ENCODE assay signal across 8 cellular contexts in genomic region chr15:75597667-75598341, GRCh38. TPM values are rescaled to one million over a fixed set of nuclear protein-coding genes. Genes with fewer than 3 reads are reported as not detected.
DNase-seq lines count a peak whose midpoint lies in the region; ATAC-seq and TF ChIP-seq lines count a peak whose summit lies in the region.

No MANE protein-coding gene starts in this region.

- no peak overlapping the region for H3K27ac Mint-ChIP-seq in WTC11

- TF ChIP-seq POLR2A in upper lobe of left lung (IDR thresholded peaks at IDR 0.05): no peak

- H3K27me3 ChIP-seq in left ventricle myocardium inferior (ENCODE audit: low read depth) (no peaks in the 10 kb centered on the region), right atrium auricular region (no peaks in the 10 kb centered on the region), upper lobe of left lung (no peaks in the 10 kb centered on the region)

- intact Hi-C loops in left ventricle myocardium inferior (cut with micrococcal nuclease): no loop called here

- H3K4me3 ChIP-seq in left ventricle myocardium inferior (no peak overlapping the region), right atrium auricular region (no peak overlapping the region), fibroblast of mammary gland (ENCODE audit: control insufficient read depth, low read depth, low read length) (no peak overlapping the region), upper lobe of left lung (no peak overlapping the region), coronary artery (no peak overlapping the region)

- 55 to 62% methylated on average over 3 of the region's 3 CpGs for WGBS in upper lobe of left lung, 2 donors

- H3K36me3 ChIP-seq in left ventricle myocardium inferior: peaks cover 62% of the 10 kb centered on the region
- peaks cover 47% of the 10 kb centered on the region for H3K36me3 ChIP-seq in right atrium auricular region
- H3K36me3 ChIP-seq in upper lobe of left lung: peaks cover 0 to 75% (median 17%) of the 10 kb centered on the region in 4 donors

- H3K27me3 Mint-ChIP-seq in WTC11 (ENCODE audit: low read depth): no peaks in the 10 kb centered on the region

- H3K9me3 ChIP-seq in left ventricle myocardium inferior (replicated peaks) (no peaks in the 10 kb centered on the region), right atrium auricular region (no peaks in the 10 kb centered on the region), upper lobe of left lung (no peaks in the 10 kb centered on the region)

- CTCF ChIA-PET in WTC11 (lab: Charles Lee): interaction anchor here (0.5 to 2.0 kb wide), 12 partner anchors 10 to 230 kb away, joined by 3 to 7 read pairs (median 4); partner anchors contain the start of genes MAN2C1, PTPN9, SIN3A and SNX33

- H3K36me3 Mint-ChIP-seq in WTC11: peaks cover 25% of the 10 kb centered on the region

- no peaks in the 10 kb centered on the region for H3K4me1 Mint-ChIP-seq in WTC11

- TF ChIP-seq EP300 in upper lobe of left lung (IDR thresholded peaks at IDR 0.05): no peak

- POLR2A ChIA-PET in WTC11 (lab: Charles Lee): no interaction called here

- ATAC-seq in WTC11: peak; percentile 38; the same call in 1 of the 2 replicates
- ATAC-seq in upper lobe of left lung (ENCODE audit: low FRiP score in 2 of 2): no peak
- no peak for ATAC-seq in GM19023 (IDR thresholded peaks at IDR 0.05; ENCODE audit: unreplicated experiment)

- no peak for DNase-seq in left ventricle myocardium inferior
- no peak for DNase-seq in right atrium auricular region (ENCODE audit: low spot score)
- peak; percentile 35 for DNase-seq in WTC11 (ENCODE audit: low spot score)
- DNase-seq in fibroblast of mammary gland (ENCODE audit: low read depth): peak; percentile 30
- no peak for DNase-seq in upper lobe of left lung
- no peak for DNase-seq in coronary artery (ENCODE audit: low spot score)
- no peak for DNase-seq in D341Med (ENCODE audit: low spot score)

- TF ChIP-seq CTCF in left ventricle myocardium inferior (IDR thresholded peaks at IDR 0.05; ENCODE audit: borderline replicate concordance) (peak; percentile 34), right atrium auricular region (IDR thresholded peaks at IDR 0.05) (peak in 1 of 2 donors; percentile 46), WTC11 (IDR thresholded peaks at IDR 0.05) (no peak), fibroblast of mammary gland (conservative IDR thresholded peaks at IDR 0.05; ENCODE audit: control insufficient read depth, insufficient read depth, low read depth, low read length) (peak; percentile 51), upper lobe of left lung (IDR thresholded peaks at IDR 0.05) (peak in 4 of 6 experiments; percentile 35 to 44 (median 39)), coronary artery (IDR thresholded peaks at IDR 0.05) (no peak)

- H3K4me3 Mint-ChIP-seq in WTC11: no peak overlapping the region

- H3K9me3 Mint-ChIP-seq in WTC11: no peaks in the 10 kb centered on the region

- H3K4me1 ChIP-seq in left ventricle myocardium inferior (peaks cover 20% of the 10 kb centered on the region), right atrium auricular region (peaks cover 0 to 9% of the 10 kb centered on the region in 2 donors), upper lobe of left lung (peaks cover 4 to 20% (median 10%) of the 10 kb centered on the region in 4 donors)

- H3K27ac ChIP-seq in left ventricle myocardium inferior (replicated peaks) (no peak overlapping the region), right atrium auricular region (no peak overlapping the region), upper lobe of left lung (peak overlapping the region in 3 of 4 donors; percentile 13 to 46 (median 15)), coronary artery (no peak overlapping the region)

TF ChIP-seq in WTC11, 78 proteins besides CTCF, POLR2A, EP300 and RAD21:
- no peak for TF ChIP-seq SOX15 (CRISPR knock-in tag; IDR thresholded peaks at IDR 0.05)
TF ChIP-seq in WTC11: peak in this region for 0.

RNA-seq across cellular contexts. Expression of gene PTPN9, which starts 18.7 kb away (rescaled TPM):
- 7.1 TPM for total RNA-seq in left ventricle myocardium inferior
- total RNA-seq in right atrium auricular region: 1 to 10 TPM; 9.6 to 9.9 TPM
- 36.1 to 45.5 TPM (median 36.6 TPM) in 3 replicates for total RNA-seq in WTC11 (2021)
- 10 to 100 TPM in 4 of 6 donors, 1 to 10 TPM in 2; 8.4 to 32.9 (median 22.7) TPM for total RNA-seq in upper lobe of left lung

RNA-seq across cellular contexts. Expression of gene SNUPN, which starts 27.7 kb away (rescaled TPM):
- total RNA-seq in left ventricle myocardium inferior: 19.5 TPM
- total RNA-seq in right atrium auricular region: 10 to 100 TPM; 13.7 to 17.3 TPM
- 25.9 to 28.4 TPM (median 27.9 TPM) in 3 replicates for total RNA-seq in WTC11 (2021)
- total RNA-seq in upper lobe of left lung: 10 to 100 TPM; 14.1 to 30.4 (median 22.4) TPM

RNA-seq across cellular contexts. Expression of gene IMP3, which starts 42.2 kb away (rescaled TPM):
- total RNA-seq in left ventricle myocardium inferior: 49.1 TPM
- total RNA-seq in right atrium auricular region: 100 to 1,000 TPM in 1 of 2 donors, 10 to 100 TPM in 1; 71.2 to 119 TPM
- 93.7 to 107 TPM (median 94.8 TPM) in 3 replicates for total RNA-seq in WTC11 (2021)
- total RNA-seq in upper lobe of left lung: 100 to 1,000 TPM in 1 of 6 donors, 10 to 100 TPM in 5; 64.3 to 183 (median 70.2) TPM

RNA-seq across cellular contexts. Expression of gene SNX33, which starts 49.9 kb away (rescaled TPM):
- 11.4 TPM for total RNA-seq in left ventricle myocardium inferior
- total RNA-seq in right atrium auricular region: 10 to 100 TPM; 10.3 to 20.5 TPM
- total RNA-seq in WTC11 (2021): 17.8 to 19.8 TPM (median 18.9 TPM) in 3 replicates
- total RNA-seq in upper lobe of left lung: 10 to 100 TPM; 26.7 to 46.1 (median 31.7) TPM

Comparison
In these comparisons a context has a peak if more than half of its experiments do, and no peak if none do; other contexts are left out.
1. DNase-seq: peak in WTC11 (single experiment) and fibroblast of mammary gland (single experiment); none in left ventricle myocardium inferior (single experiment), right atrium auricular region (single experiment), upper lobe of left lung (0 of 2), coronary artery (single experiment) and D341Med (single experiment).
2. H3K27ac ChIP-seq: peak in upper lobe of left lung (3 of 4); none in left ventricle myocardium inferior (single experiment), right atrium auricular region (0 of 2) and coronary artery (0 of 2).
3. CTCF ChIP-seq: peak in left ventricle myocardium inferior (single experiment), fibroblast of mammary gland (single experiment) and upper lobe of left lung (4 of 6); none in WTC11 (single experiment) and coronary artery (single experiment).